In the genomic region with DNA sequence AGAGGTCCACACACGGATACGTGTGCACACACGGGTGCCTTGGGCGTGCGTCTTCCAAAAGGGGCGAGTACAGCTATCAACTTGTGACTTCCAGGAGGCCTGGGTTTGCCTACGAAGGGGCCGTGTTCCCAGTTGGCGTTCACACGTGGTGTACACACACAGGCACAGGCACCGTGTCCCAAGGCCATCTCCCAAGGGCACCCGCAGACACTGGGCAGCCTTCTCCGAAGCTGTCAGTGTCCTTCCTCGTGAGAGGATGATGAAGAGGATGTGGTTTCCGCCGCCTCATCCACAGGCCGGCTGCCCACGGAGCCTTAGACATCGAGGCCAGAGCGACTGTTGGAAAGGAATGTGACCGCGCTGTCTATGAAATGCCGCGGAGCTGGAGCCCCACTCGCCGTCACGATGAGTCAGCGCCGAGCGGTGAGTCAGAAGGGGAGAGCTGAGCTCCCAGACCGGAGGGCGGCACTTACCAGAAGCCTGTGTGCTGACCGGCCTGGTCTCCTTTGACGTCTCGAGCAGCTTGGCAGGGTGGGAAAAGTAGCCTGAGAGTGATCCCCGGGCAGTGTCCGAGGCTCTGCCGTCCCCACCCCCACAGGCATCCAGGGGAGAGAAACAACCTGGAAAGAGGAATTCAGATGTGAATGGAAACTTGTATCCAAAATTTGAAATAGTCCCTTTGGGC, we compare ENCODE assay signal across 9 cellular contexts.
DNase-seq lines count a peak whose midpoint lies in the region; ATAC-seq and TF ChIP-seq lines count a peak whose summit lies in the region.
"Had no signal": no experiment of that assay in that cellular context is flagged by ENCODE, and none has a peak within 500 bp of the region (broad histone marks: within the 10 kb centered on the region; RNA-seq: fewer than 3 reads in every experiment).

No MANE protein-coding gene starts in this region.

- H3K4me1 ChIP-seq in suprapubic skin = peaks cover 26% of the 10 kb centered on the region

- H3K27ac ChIP-seq in suprapubic skin = peak overlapping the region; percentile 82

- H3K9me3 ChIP-seq in suprapubic skin = no peaks in the 10 kb centered on the region

- H3K27me3 ChIP-seq in suprapubic skin = peaks cover 62% of the 10 kb centered on the region

- no peak overlapping the region for H3K4me3 ChIP-seq in suprapubic skin

- 33% methylated on average over 17 of the region's 38 CpGs for WGBS in suprapubic skin

- TF ChIP-seq CTCF in suprapubic skin (IDR thresholded peaks at IDR 0.05) = no peak

- no peak for TF ChIP-seq POLR2A in suprapubic skin (IDR thresholded peaks at IDR 0.05)

- no peaks in the 10 kb centered on the region for H3K36me3 ChIP-seq in suprapubic skin

- DNase-seq in NCI-H82 (lab: John Stamatoyannopoulos, UW) (peak; percentile 11), NCI-H82 treated with DMSO at 0.1 percent for 48 hours (lab: John Stamatoyannopoulos, UW; ENCODE audit: unreplicated experiment) (no peak), activated T-cell treated with anti-CD3 and anti-CD28 coated beads for 24 hours (ENCODE audit: low read depth) (peak; percentile 56), fibroblast of the conjunctiva (ENCODE audit: low read depth) (peak; percentile 95), non-pigmented ciliary epithelial cell (ENCODE audit: low read depth) (peak; percentile 95), suprapubic skin (ENCODE audit: low spot score in 2 of 2) (peak; percentile 92 to 93), AML-193 (lab: John Stamatoyannopoulos, UW) (no peak)
- DNase-seq: activated B cell treated with CpG ODN at 0.5 μM for 24 hours had no signal

- TF ChIP-seq EP300 in suprapubic skin (IDR thresholded peaks at IDR 0.05) = no peak

- no peak for ATAC-seq in GM21381 (IDR thresholded peaks at IDR 0.05; ENCODE audit: unreplicated experiment)

Comparison
In these comparisons a context has a peak if more than half of its experiments do, and no peak if none do; other contexts are left out.
1. DNase-seq: peak in NCI-H82 (single experiment), activated T-cell treated with anti-CD3 and anti-CD28 coated beads for 24 hours (single experiment), fibroblast of the conjunctiva (single experiment), non-pigmented ciliary epithelial cell (single experiment) and suprapubic skin (2 of 2); none in NCI-H82 treated with DMSO at 0.1 percent for 48 hours (single experiment) and AML-193 (0 of 2).